In genomic region chr7:132527467-132528410, GRCh38 we compare ENCODE assay signal across 1 cellular context.
A peak's percentile ranks its signal among the peaks of the same experiment; 100 is the strongest.
TF ChIP-seq lines count a peak whose summit lies in the region.

No MANE protein-coding gene starts in this region.

TF ChIP-seq in K562, 482 proteins besides CTCF, POLR2A, EP300 and RAD21 (continued from another document):
- TF ChIP-seq, protein P1, sequence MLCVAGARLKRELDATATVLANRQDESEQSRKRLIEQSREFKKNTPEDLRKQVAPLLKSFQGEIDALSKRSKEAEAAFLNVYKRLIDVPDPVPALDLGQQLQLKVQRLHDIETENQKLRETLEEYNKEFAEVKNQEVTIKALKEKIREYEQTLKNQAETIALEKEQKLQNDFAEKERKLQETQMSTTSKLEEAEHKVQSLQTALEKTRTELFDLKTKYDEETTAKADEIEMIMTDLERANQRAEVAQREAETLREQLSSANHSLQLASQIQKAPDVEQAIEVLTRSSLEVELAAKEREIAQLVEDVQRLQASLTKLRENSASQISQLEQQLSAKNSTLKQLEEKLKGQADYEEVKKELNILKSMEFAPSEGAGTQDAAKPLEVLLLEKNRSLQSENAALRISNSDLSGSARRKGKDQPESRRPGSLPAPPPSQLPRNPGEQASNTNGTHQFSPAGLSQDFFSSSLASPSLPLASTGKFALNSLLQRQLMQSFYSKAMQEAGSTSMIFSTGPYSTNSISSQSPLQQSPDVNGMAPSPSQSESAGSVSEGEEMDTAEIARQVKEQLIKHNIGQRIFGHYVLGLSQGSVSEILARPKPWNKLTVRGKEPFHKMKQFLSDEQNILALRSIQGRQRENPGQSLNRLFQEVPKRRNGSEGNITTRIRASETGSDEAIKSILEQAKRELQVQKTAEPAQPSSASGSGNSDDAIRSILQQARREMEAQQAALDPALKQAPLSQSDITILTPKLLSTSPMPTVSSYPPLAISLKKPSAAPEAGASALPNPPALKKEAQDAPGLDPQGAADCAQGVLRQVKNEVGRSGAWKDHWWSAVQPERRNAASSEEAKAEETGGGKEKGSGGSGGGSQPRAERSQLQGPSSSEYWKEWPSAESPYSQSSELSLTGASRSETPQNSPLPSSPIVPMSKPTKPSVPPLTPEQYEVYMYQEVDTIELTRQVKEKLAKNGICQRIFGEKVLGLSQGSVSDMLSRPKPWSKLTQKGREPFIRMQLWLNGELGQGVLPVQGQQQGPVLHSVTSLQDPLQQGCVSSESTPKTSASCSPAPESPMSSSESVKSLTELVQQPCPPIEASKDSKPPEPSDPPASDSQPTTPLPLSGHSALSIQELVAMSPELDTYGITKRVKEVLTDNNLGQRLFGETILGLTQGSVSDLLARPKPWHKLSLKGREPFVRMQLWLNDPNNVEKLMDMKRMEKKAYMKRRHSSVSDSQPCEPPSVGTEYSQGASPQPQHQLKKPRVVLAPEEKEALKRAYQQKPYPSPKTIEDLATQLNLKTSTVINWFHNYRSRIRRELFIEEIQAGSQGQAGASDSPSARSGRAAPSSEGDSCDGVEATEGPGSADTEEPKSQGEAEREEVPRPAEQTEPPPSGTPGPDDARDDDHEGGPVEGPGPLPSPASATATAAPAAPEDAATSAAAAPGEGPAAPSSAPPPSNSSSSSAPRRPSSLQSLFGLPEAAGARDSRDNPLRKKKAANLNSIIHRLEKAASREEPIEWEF (CRISPR knock-in tag; IDR thresholded peaks at IDR 0.05) = no peak
- TF ChIP-seq TBP (optimal IDR thresholded peaks at IDR 0.05; ENCODE audit: low read depth, low read length) (no peak), SP2 (IDR thresholded peaks at IDR 0.05; ENCODE audit: extremely low read depth, low read depth, low read length, poor library complexity, severe bottlenecking) (no peak), SMARCC2 (IDR thresholded peaks at IDR 0.05; ENCODE audit: low read depth) (no peak), ZNF263 (CRISPR knock-in tag; IDR thresholded peaks at IDR 0.05; ENCODE audit: borderline replicate concordance) (no peak), HDAC2 (IDR thresholded peaks at IDR 0.05) (no peak), PHTF2 (CRISPR knock-in tag; IDR thresholded peaks at IDR 0.05) (no peak), TEAD4 (IDR thresholded peaks at IDR 0.05; ENCODE audit: low read length) (peak; percentile 56), TEAD4 (CRISPR knock-in tag; IDR thresholded peaks at IDR 0.05; ENCODE audit: borderline replicate concordance) (no peak), TAF9B (IDR thresholded peaks at IDR 0.05; ENCODE audit: partially characterized antibody) (no peak), CBFA2T2 (conservative IDR thresholded peaks at IDR 0.05) (0 out of 2 replicates have a peak, but pooled peaks have one; percentile 25), CBFA2T3 (IDR thresholded peaks at IDR 0.05) (peak; percentile 60; the same call in 1 of the 2 replicates)
- TF ChIP-seq, protein P2, sequence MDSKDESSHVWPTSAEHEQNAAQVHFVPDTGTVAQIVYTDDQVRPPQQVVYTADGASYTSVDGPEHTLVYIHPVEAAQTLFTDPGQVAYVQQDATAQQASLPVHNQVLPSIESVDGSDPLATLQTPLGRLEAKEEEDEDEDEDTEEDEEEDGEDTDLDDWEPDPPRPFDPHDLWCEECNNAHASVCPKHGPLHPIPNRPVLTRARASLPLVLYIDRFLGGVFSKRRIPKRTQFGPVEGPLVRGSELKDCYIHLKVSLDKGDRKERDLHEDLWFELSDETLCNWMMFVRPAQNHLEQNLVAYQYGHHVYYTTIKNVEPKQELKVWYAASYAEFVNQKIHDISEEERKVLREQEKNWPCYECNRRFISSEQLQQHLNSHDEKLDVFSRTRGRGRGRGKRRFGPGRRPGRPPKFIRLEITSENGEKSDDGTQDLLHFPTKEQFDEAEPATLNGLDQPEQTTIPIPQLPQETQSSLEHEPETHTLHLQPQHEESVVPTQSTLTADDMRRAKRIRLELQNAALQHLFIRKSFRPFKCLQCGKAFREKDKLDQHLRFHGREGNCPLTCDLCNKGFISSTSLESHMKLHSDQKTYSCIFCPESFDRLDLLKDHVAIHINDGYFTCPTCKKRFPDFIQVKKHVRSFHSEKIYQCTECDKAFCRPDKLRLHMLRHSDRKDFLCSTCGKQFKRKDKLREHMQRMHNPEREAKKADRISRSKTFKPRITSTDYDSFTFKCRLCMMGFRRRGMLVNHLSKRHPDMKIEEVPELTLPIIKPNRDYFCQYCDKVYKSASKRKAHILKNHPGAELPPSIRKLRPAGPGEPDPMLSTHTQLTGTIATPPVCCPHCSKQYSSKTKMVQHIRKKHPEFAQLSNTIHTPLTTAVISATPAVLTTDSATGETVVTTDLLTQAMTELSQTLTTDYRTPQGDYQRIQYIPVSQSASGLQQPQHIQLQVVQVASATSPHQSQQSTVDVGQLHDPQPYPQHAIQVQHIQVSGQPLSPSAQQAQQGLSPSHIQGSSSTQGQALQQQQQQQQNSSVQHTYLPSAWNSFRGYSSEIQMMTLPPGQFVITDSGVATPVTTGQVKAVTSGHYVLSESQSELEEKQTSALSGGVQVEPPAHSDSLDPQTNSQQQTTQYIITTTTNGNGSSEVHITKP (IDR thresholded peaks at IDR 0.05; ENCODE audit: partially characterized antibody) = no peak
